27 cellular contexts compared by ENCODE assay signal in the genomic region with DNA sequence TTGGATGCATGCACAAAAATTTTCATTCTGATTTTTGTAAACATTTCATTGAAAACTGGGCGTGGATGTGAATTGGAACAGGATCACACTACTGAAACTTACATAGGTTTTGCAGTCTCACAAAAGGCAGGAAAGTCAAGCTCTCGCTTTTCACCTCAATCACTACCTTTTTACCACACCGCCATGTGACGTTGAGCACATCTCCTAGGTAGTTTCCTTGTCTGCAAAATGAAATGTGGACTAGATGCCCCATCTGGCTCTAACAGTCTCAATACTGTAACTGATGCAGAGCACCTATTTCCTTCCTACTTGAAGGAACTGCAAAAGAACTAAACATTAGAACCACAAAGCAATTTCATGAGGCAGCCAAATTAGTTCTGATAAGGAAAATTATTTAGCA. TPM values are rescaled to one million over a fixed set of nuclear protein-coding genes. Genes with fewer than 3 reads are reported as not detected.
DNase-seq lines count a peak whose midpoint lies in the region; ATAC-seq, FAIRE-seq and TF ChIP-seq lines count a peak whose summit lies in the region.
"Had no signal": no experiment of that assay in that cellular context is flagged by ENCODE, and none has a peak within 500 bp of the region (broad histone marks: within the 10 kb centered on the region; RNA-seq: fewer than 3 reads in every experiment).

No MANE protein-coding gene starts in this region.

- no TSS peak for BruUV-seq in K562 (replicated peaks; lab: Mats Ljungman, UMichigan)

- no peaks in the 10 kb centered on the region for H3K9me3 Mint-ChIP-seq in activated CD4-positive, alpha-beta T cell treated with anti-CD3 and anti-CD28 coated beads, Interleukin-2, amount 10 ng/mL, durations not matched to agents 7 days and 5 days
- no peaks in the 10 kb centered on the region for H3K9me3 Mint-ChIP-seq in T-helper 2 cell treated with Interferon-gamma antibody and Interleukin-4, amounts not matched to agents 5 μg/mL and 100 μg/mL, for 36 hours
- H3K9me3 Mint-ChIP-seq: natural killer cell, type B pancreatic cell had no signal

- H3K27me3 Mint-ChIP-seq in activated CD4-positive, alpha-beta T cell treated with anti-CD3 and anti-CD28 coated beads, Interleukin-2, amount 10 ng/mL, durations not matched to agents 7 days and 5 days: no peaks in the 10 kb centered on the region
- H3K27me3 Mint-ChIP-seq in T-helper 2 cell treated with Interferon-gamma antibody and Interleukin-4, amounts not matched to agents 5 μg/mL and 100 μg/mL, for 36 hours (ENCODE audit: low read depth): no peaks in the 10 kb centered on the region
- H3K27me3 Mint-ChIP-seq: B cell, type B pancreatic cell had no signal

- H3K9me3 ChIP-seq in DND-41 (ENCODE audit: insufficient read depth, low read length, severe bottlenecking) (no peaks in the 10 kb centered on the region), K562 (replicated peaks; ENCODE audit: control insufficient read depth, insufficient read depth, low read depth, low read length) (no peaks in the 10 kb centered on the region)
- H3K9me3 ChIP-seq: A549 had no signal

- peak overlapping the region; percentile 82 for H3K27ac Mint-ChIP-seq in activated CD4-positive, alpha-beta T cell treated with anti-CD3 and anti-CD28 coated beads, Interleukin-2, amount 10 ng/mL, durations not matched to agents 7 days and 5 days
- H3K27ac Mint-ChIP-seq in T-helper 2 cell treated with Interferon-gamma antibody and Interleukin-4, amounts not matched to agents 5 μg/mL and 100 μg/mL, for 36 hours: peak overlapping the region; percentile 63
- H3K27ac Mint-ChIP-seq: natural killer cell, type B pancreatic cell had no signal

- no peak for TF ChIP-seq EP300 in K562 (IDR thresholded peaks at IDR 0.05; ENCODE audit: low read length)

- H4K20me1 ChIP-seq in DND-41 (ENCODE audit: insufficient read depth, low read length) (peaks cover 46% of the 10 kb centered on the region), K562 (replicated peaks; ENCODE audit: control insufficient read depth, insufficient read depth, low read length) (peaks cover 13% of the 10 kb centered on the region)

- intact Hi-C loops in K562 (cut with micrococcal nuclease): no loop called here

- H3K4me1 Mint-ChIP-seq in activated CD4-positive, alpha-beta T cell treated with anti-CD3 and anti-CD28 coated beads, Interleukin-2, amount 10 ng/mL, durations not matched to agents 7 days and 5 days: peaks cover 53% of the 10 kb centered on the region
- peaks cover 34% of the 10 kb centered on the region for H3K4me1 Mint-ChIP-seq in T-helper 2 cell treated with Interferon-gamma antibody and Interleukin-4, amounts not matched to agents 5 μg/mL and 100 μg/mL, for 36 hours (ENCODE audit: low read depth)

- H3K4me2 ChIP-seq in DND-41 (ENCODE audit: insufficient read depth, low read length) (peak overlapping the region; percentile 10; the same call in 1 of the 2 replicates), K562 (ENCODE audit: insufficient read depth, low read length) (no peak overlapping the region)
- H3K4me2 ChIP-seq: A549 had no signal

- H3K4me3 ChIP-seq in DND-41 (ENCODE audit: low read depth in 1 of 2, low read length in 2 of 2): no peak overlapping the region
- H3K4me3 ChIP-seq in K562: no peak overlapping the region
- H3K4me3 ChIP-seq: A549 had no signal

- H3K4me1 ChIP-seq in DND-41 (ENCODE audit: insufficient read depth, low read length) (peaks cover 27% of the 10 kb centered on the region), K562 (replicated peaks in 1 of 2; ENCODE audit: control insufficient read depth in 2 of 2, insufficient read depth in 2 of 2, low read length in 2 of 2) (peaks cover 2 to 7% of the 10 kb centered on the region in 2 experiments; a peak in 3 of 5 replicates)

- TF ChIP-seq CTCF in DND-41 (IDR thresholded peaks at IDR 0.05; ENCODE audit: borderline replicate concordance, extremely low read depth, low read length, poor library complexity, severe bottlenecking) (no peak), K562 (IDR thresholded peaks at IDR 0.05 in 2 of 3, conservative IDR thresholded peaks at IDR 0.05 in 1 of 3; ENCODE audit: insufficient read depth in 2 of 3, low read depth in 1 of 3, low read length in 3 of 3) (no peak)

- H3K27me3 ChIP-seq in DND-41 (ENCODE audit: insufficient read depth, low read length, poor library complexity) (no peaks in the 10 kb centered on the region), K562 (ENCODE audit: control insufficient read depth in 2 of 2, insufficient read depth in 2 of 2, low read length in 2 of 2) (no peaks in the 10 kb centered on the region)

- H3K9me1 ChIP-seq in K562 (ENCODE audit: control insufficient read depth, insufficient read depth, low read length): no peaks in the 10 kb centered on the region

- H2AFZ ChIP-seq in DND-41 (ENCODE audit: low read depth, low read length) (no peak overlapping the region), K562 (ENCODE audit: low read depth, low read length) (no peak overlapping the region)

- peaks cover 48% of the 10 kb centered on the region for H3K36me3 Mint-ChIP-seq in activated CD4-positive, alpha-beta T cell treated with anti-CD3 and anti-CD28 coated beads, Interleukin-2, amount 10 ng/mL, durations not matched to agents 7 days and 5 days (ENCODE audit: low read depth)
- H3K36me3 Mint-ChIP-seq in T-helper 2 cell treated with Interferon-gamma antibody and Interleukin-4, amounts not matched to agents 5 μg/mL and 100 μg/mL, for 36 hours (ENCODE audit: low read depth): peaks cover 37% of the 10 kb centered on the region
- H3K36me3 Mint-ChIP-seq: natural killer cell had no signal

- H3K4me3 Mint-ChIP-seq in activated CD4-positive, alpha-beta T cell treated with anti-CD3 and anti-CD28 coated beads, Interleukin-2, amount 10 ng/mL, durations not matched to agents 7 days and 5 days: peak overlapping the region; percentile 38
- H3K4me3 Mint-ChIP-seq in T-helper 2 cell treated with Interferon-gamma antibody and Interleukin-4, amounts not matched to agents 5 μg/mL and 100 μg/mL, for 36 hours: peak overlapping the region; percentile 24
- H3K4me3 Mint-ChIP-seq: B cell, natural killer cell had no signal

- no peak overlapping the region for H3K9ac ChIP-seq in DND-41 (ENCODE audit: low read depth, low read length)
- no peak overlapping the region for H3K9ac ChIP-seq in K562 (ENCODE audit: insufficient read depth in 1 of 2, low read depth in 2 of 2, low read length in 2 of 2)

- FAIRE-seq in K562 (lab: Jason Lieb, UNC): peak; percentile 19
- FAIRE-seq: A549 had no signal

- in situ Hi-C loops in K562 (cut with MboI): no loop called here

- H3K79me2 ChIP-seq in DND-41 (ENCODE audit: insufficient read depth, low read length) (peaks cover 95% of the 10 kb centered on the region), K562 (ENCODE audit: control insufficient read depth, insufficient read depth, low read length) (peaks cover 69% of the 10 kb centered on the region)

- TF ChIP-seq RAD21 in K562 (CRISPR knock-in tag; conservative IDR thresholded peaks at IDR 0.05 in 1 of 2, IDR thresholded peaks at IDR 0.05 in 1 of 2): no peak

- DNase-seq in activated CD4-positive, alpha-beta T cell treated with anti-CD3 and anti-CD28 coated beads, Interleukin-2, amount 10 ng/mL, durations not matched to agents 7 days and 5 days: peak; percentile 46
- no peak for DNase-seq in activated CD4-positive, alpha-beta T cell treated with anti-CD3 and anti-CD28 coated beads for 4 hours
- DNase-seq in DND-41: no peak
- no peak for DNase-seq in T-helper 2 cell treated with Interferon-gamma antibody and Interleukin-4, amounts not matched to agents 5 μg/mL and 100 μg/mL, for 36 hours (ENCODE audit: low spot score)
- no peak for DNase-seq in K562 (ENCODE audit: extremely low read depth in 1 of 4, low spot score in 3 of 4)
- DNase-seq in RKO (ENCODE audit: low spot score): no peak
- no peak for DNase-seq in stimulated activated CD4-positive, alpha-beta T cell treated with anti-CD3 and anti-CD28 coated beads, Interleukin-12 subunit alpha, Interleukin-12 subunit beta, amount 100 ng/mL, for 4 hours
- DNase-seq in NOMO-1 treated with dmso at 0.1 percent for 144 hours (lab: John Stamatoyannopoulos, UW; ENCODE audit: unreplicated experiment): no peak
- DNase-seq: activated CD8-positive, alpha-beta memory T cell treated with anti-CD3 and anti-CD28 coated beads, Interleukin-2, amount 50 U/mL, for 4 hours; activated naive CD4-positive, alpha-beta T cell treated with anti-CD3 and anti-CD28 coated beads, Interleukin-2, amount 50 U/mL, for 16 hours; effector CD4-positive, alpha-beta T cell; erythroblast; foreskin fibroblast; IMR-90; mesendoderm; natural killer cell; NCI-H1436 treated with DMSO at 0.1 percent for 48 hours; NCI-H524; retina; stimulated activated CD4-positive, alpha-beta T cell treated with anti-CD3 and anti-CD28 coated beads, Interleukin-4, amount 100 ng/mL, for 1 hour had no signal

- H3K36me3 ChIP-seq in DND-41 (ENCODE audit: insufficient read depth, low read length): peaks cover 36% of the 10 kb centered on the region
- H3K36me3 ChIP-seq in K562 (ENCODE audit: control insufficient read depth, insufficient read depth, low read length): peaks cover 28% of the 10 kb centered on the region; the same call in 2 of the 3 replicates

- POLR2A ChIA-PET in activated CD4-positive, alpha-beta T cell treated with anti-CD3 and anti-CD28 coated beads, Interleukin-2, amount 10 ng/mL, durations not matched to agents 7 days and 5 days (lab: Charles Lee): no interaction called here
- POLR2A ChIA-PET in K562 (lab: Yijun Ruan, JAX): interaction anchor here (1.6 to 4.5 kb wide), 2 partner anchors 8 to 11 kb away, joined by 6 to 46 read pairs; no protein-coding TSS in a partner anchor

- CTCF ChIA-PET in activated CD4-positive, alpha-beta T cell treated with anti-CD3 and anti-CD28 coated beads, Interleukin-2, amount 10 ng/mL, durations not matched to agents 7 days and 5 days (lab: Charles Lee): interaction anchor here (0.7 to 6.5 kb wide), 6 partner anchors 8 to 142 kb away, joined by 3 to 68 read pairs (median 3); no protein-coding TSS in a partner anchor
- CTCF ChIA-PET in K562 (lab: Yijun Ruan, JAX; ENCODE audit: low intra/inter-chr PET ratio): no interaction called here

- ATAC-seq in DND-41 (ENCODE audit: insufficient read depth, low read depth): no peak
- ATAC-seq in K562: no peak
- ATAC-seq: A549; activated CD4-positive, CD25-positive, alpha-beta regulatory T cell treated with anti-CD3 and anti-CD28 coated beads, Interleukin-2, amount 50 U/mL, for 24 hours; HCT116; natural killer cell; SK-N-SH treated with all-trans-retinoic acid at 6 μM for 48 hours had no signal

- no peak for TF ChIP-seq POLR2A in K562 (conservative IDR thresholded peaks at IDR 0.05)

- H3K27ac ChIP-seq in DND-41 (ENCODE audit: low read length) (no peak overlapping the region), K562 (ENCODE audit: extremely low read depth, low read depth, low read length) (no peak overlapping the region)
- H3K27ac ChIP-seq: A549, RWPE1 had no signal

- 85% methylated on average over 4 of the region's 4 CpGs for WGBS in K562 (ENCODE audit: insufficient coverage, low coverage, missing lambda C conversion rate)

RNA-seq across cellular contexts. Expression of gene YY1, which starts 4.4 kb away (rescaled TPM):
- total RNA-seq in activated CD4-positive, alpha-beta T cell treated with anti-CD3 and anti-CD28 coated beads, Interleukin-2, amount 10 ng/mL, durations not matched to agents 7 days and 5 days: 100 to 1,000 TPM in 1 of 2 experiments, 10 to 100 TPM in 1; 95.0 to 107 TPM
- 30.4 and 53.6 TPM in 2 replicates for total RNA-seq in K562 (2011; cell fraction: chromatin; rRNA removed; ENCODE audit: low replicate concordance)
- total RNA-seq in K562 (2011; cell fraction: nucleolus; rRNA removed): 21.0 and 21.6 TPM in 2 replicates
- total RNA-seq in K562 (2011; cell fraction: nucleoplasm; rRNA removed): 32.7 and 52.1 TPM in 2 replicates
- total RNA-seq in K562 (2014; rRNA removed) (45.3 and 46.7 TPM in 2 replicates), K562 (2014; rRNA removed; fragmentation: Illumina TruSeq; extraction: Trizol) (70.8 and 81.3 TPM in 2 replicates), K562 (2015; rRNA removed; fragmentation: Illumina TruSeq; extraction: Trizol) (44.3 and 53.0 TPM in 2 replicates), K562 (2021) (74.2 and 76.9 TPM in 2 replicates)
- polyA plus RNA-seq in K562 (2011; rRNA removed) (35.4 and 55.0 TPM in 2 replicates), K562 (2014; fragmentation: Illumina TruSeq; extraction: Trizol) (43.9 and 46.5 TPM in 2 replicates), K562 (2014; fragmentation: Nextera tagmentation; extraction: Ambion mirVana) (10 to 100 TPM; 20.8 to 21.0 TPM), K562 (2014; rRNA removed) (28.8 and 29.0 TPM in 2 replicates)
- polyA plus RNA-seq in K562 (2011; cell fraction: cytosol; rRNA removed): 16.4 TPM in 2 replicates
- 22.7 and 24.9 TPM in 2 replicates for polyA plus RNA-seq in K562 (2011; cell fraction: nucleus; rRNA removed)
- 44.5 and 48.2 TPM in 2 replicates for polyA plus RNA-seq in K562 (2012)
- polyA minus RNA-seq in K562 (2011; rRNA and poly(A)+ RNA removed): 33.4 and 50.0 TPM in 2 replicates
- 21.0 and 27.0 TPM in 2 replicates for polyA minus RNA-seq in K562 (2011; cell fraction: cytosol; rRNA and poly(A)+ RNA removed)
- 11.6 and 19.1 TPM in 2 replicates for polyA minus RNA-seq in K562 (2011; cell fraction: nucleus; rRNA and poly(A)+ RNA removed)
